8 cellular contexts compared by ENCODE assay signal in genomic region chr1:84772428-84772943, GRCh38.
DNase-seq lines count a peak whose midpoint lies in the region; ATAC-seq and TF ChIP-seq lines count a peak whose summit lies in the region.

No MANE protein-coding gene starts in this region.

- peaks cover 6% of the 10 kb centered on the region for H3K4me1 Mint-ChIP-seq in activated T-helper 1 cell treated with anti-CD3 and anti-CD28 coated beads, Interleukin-12 subunit alpha, Interleukin-12 subunit beta, Interleukin-2, Interleukin-4 antibody, amounts not matched to agents 30 ng/mL and 10 ng/mL and 1 ng/mL, durations not matched to agents 14 hours and 24 hours and 36 hours (ENCODE audit: low read depth)

- no peak overlapping the region for H3K27ac ChIP-seq in tibial artery

- H3K27ac Mint-ChIP-seq in activated T-helper 1 cell treated with anti-CD3 and anti-CD28 coated beads, Interleukin-12 subunit alpha, Interleukin-12 subunit beta, Interleukin-2, Interleukin-4 antibody, amounts not matched to agents 30 ng/mL and 10 ng/mL and 1 ng/mL, durations not matched to agents 14 hours and 24 hours and 36 hours, result no peak overlapping the region

- peak; percentile 65 for ATAC-seq in GM21381 (IDR thresholded peaks at IDR 0.05; ENCODE audit: unreplicated experiment)
- peak; percentile 68 for ATAC-seq in omental fat pad (ENCODE audit: low FRiP score)

- H3K36me3 ChIP-seq in tibial artery, result no peaks in the 10 kb centered on the region

- in situ Hi-C loops in KBM-7 (cut with MboI; ENCODE audit: low pct_unique_long_range_greater_than_20kb, low sequenced_read_pairs), result loop anchor here (25.0 kb wide), 3 partner anchors 310 to 835 kb away; partner anchors contain the start of gene PRKACB

- TF ChIP-seq CTCF in fibroblast of the aortic adventitia (IDR thresholded peaks at IDR 0.05; ENCODE audit: insufficient read depth, low read length) (peak; percentile 94), omental fat pad (IDR thresholded peaks at IDR 0.05) (peak in 1 of 3 donors; percentile 5), tibial artery (IDR thresholded peaks at IDR 0.05) (peak; percentile 84 to 93)

- no peaks in the 10 kb centered on the region for H3K36me3 Mint-ChIP-seq in activated T-helper 1 cell treated with anti-CD3 and anti-CD28 coated beads, Interleukin-12 subunit alpha, Interleukin-12 subunit beta, Interleukin-2, Interleukin-4 antibody, amounts not matched to agents 30 ng/mL and 10 ng/mL and 1 ng/mL, durations not matched to agents 14 hours and 24 hours and 36 hours (ENCODE audit: low read depth)

- H3K27me3 Mint-ChIP-seq in activated T-helper 1 cell treated with anti-CD3 and anti-CD28 coated beads, Interleukin-12 subunit alpha, Interleukin-12 subunit beta, Interleukin-2, Interleukin-4 antibody, amounts not matched to agents 30 ng/mL and 10 ng/mL and 1 ng/mL, durations not matched to agents 14 hours and 24 hours and 36 hours (ENCODE audit: insufficient read depth), result peaks cover 21% of the 10 kb centered on the region

- H3K27me3 ChIP-seq in tibial artery, result no peaks in the 10 kb centered on the region

- no peaks in the 10 kb centered on the region for H3K9me3 ChIP-seq in tibial artery

- H3K4me3 ChIP-seq in fibroblast of the aortic adventitia (ENCODE audit: low read depth, low read length) (no peak overlapping the region), tibial artery (no peak overlapping the region)

- DNase-seq in D341Med (ENCODE audit: low spot score), result peak; percentile 78
- peak; percentile 86 for DNase-seq in KBM-7
- peak; percentile 72 for DNase-seq in RKO (ENCODE audit: low spot score)
- DNase-seq in activated T-helper 1 cell treated with anti-CD3 and anti-CD28 coated beads, Interleukin-12 subunit alpha, Interleukin-12 subunit beta, Interleukin-2, Interleukin-4 antibody, amounts not matched to agents 30 ng/mL and 10 ng/mL and 1 ng/mL, durations not matched to agents 14 hours and 24 hours and 36 hours (ENCODE audit: low spot score), result peak; percentile 48
- peak; percentile 92 for DNase-seq in fibroblast of the aortic adventitia (ENCODE audit: low read depth)
- peak; percentile 65 for DNase-seq in omental fat pad (ENCODE audit: low spot score)
- DNase-seq in tibial artery, result peak; percentile 65 to 84

- H3K9me3 Mint-ChIP-seq in activated T-helper 1 cell treated with anti-CD3 and anti-CD28 coated beads, Interleukin-12 subunit alpha, Interleukin-12 subunit beta, Interleukin-2, Interleukin-4 antibody, amounts not matched to agents 30 ng/mL and 10 ng/mL and 1 ng/mL, durations not matched to agents 14 hours and 24 hours and 36 hours, result no peaks in the 10 kb centered on the region

- no peaks in the 10 kb centered on the region for H3K4me1 ChIP-seq in tibial artery

- intact Hi-C loops in activated T-helper 1 cell treated with anti-CD3 and anti-CD28 coated beads, Interleukin-12 subunit alpha, Interleukin-12 subunit beta, Interleukin-2, Interleukin-4 antibody, amounts not matched to agents 30 ng/mL and 10 ng/mL and 1 ng/mL, durations not matched to agents 14 hours and 24 hours and 36 hours (cut with micrococcal nuclease), result loop anchor here (1.0 to 10.0 kb wide), 6 partner anchors 164 to 868 kb away; partner anchors contain the start of genes C1orf52 and PRKACB
- intact Hi-C loops in tibial artery (cut with DNase I; ENCODE audit: low total_unique reads), result loop anchor here (10.0 kb wide), 2 partner anchors 118 to 638 kb away; no protein-coding TSS in a partner anchor

- no peak overlapping the region for H3K4me3 Mint-ChIP-seq in activated T-helper 1 cell treated with anti-CD3 and anti-CD28 coated beads, Interleukin-12 subunit alpha, Interleukin-12 subunit beta, Interleukin-2, Interleukin-4 antibody, amounts not matched to agents 30 ng/mL and 10 ng/mL and 1 ng/mL, durations not matched to agents 14 hours and 24 hours and 36 hours
